ENCODE assay signal across 25 cellular contexts in the genomic region with DNA sequence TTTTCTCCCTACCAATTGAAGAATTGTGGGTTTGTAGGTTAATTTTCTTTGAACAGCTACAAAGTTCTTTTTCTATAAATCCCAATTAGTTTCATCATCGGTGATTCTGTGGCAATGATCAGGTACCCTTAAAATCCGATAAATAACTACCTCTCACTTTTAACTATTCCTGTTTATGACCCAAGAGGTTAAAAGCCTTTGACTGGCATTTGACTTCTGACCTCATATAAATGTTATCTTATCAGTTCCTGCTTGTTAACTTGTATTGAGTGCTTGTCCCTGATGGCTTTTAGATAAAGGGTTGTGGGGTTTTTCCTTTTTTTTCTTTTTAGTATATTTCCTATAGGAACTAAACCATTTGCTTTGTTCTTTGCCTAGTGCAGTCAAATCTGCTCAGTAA.
"Had no signal": no experiment of that assay in that cellular context is flagged by ENCODE, and none has a peak within 500 bp of the region (broad histone marks: within the 10 kb centered on the region; RNA-seq: fewer than 3 reads in every experiment).

No MANE protein-coding gene starts in this region.

- H3K27ac ChIP-seq: brain microvascular endothelial cell, gastrocnemius medialis, heart left ventricle, uterus, WERI-Rb-1 had no signal

- H3K4me3 ChIP-seq: gastrocnemius medialis, heart left ventricle, tibial nerve, uterus had no signal

- H3K36me3 ChIP-seq: brain microvascular endothelial cell, gastrocnemius medialis, heart left ventricle, tibial nerve, uterus, WERI-Rb-1 had no signal

- H3K27me3 ChIP-seq: brain microvascular endothelial cell, gastrocnemius medialis, heart left ventricle, tibial nerve, uterus had no signal

- H3K9me3 ChIP-seq: gastrocnemius medialis, heart left ventricle, tibial nerve, uterus had no signal

- DNase-seq: activated CD4-positive, alpha-beta memory T cell treated with anti-CD3 and anti-CD28 coated beads for 36 hours; activated CD4-positive, alpha-beta T cell treated with anti-CD3 and anti-CD28 coated beads for 36 hours; activated CD8-positive, alpha-beta memory T cell treated with anti-CD3 and anti-CD28 coated beads, Interleukin-2, amount 10 ng/mL, durations not matched to agents 7 days and 5 days; activated naive CD4-positive, alpha-beta T cell; activated naive CD8-positive, alpha-beta T cell treated with anti-CD3 and anti-CD28 coated beads for 36 hours; amniotic stem cell; brain microvascular endothelial cell; effector CD8-positive, alpha-beta T cell; gastrocnemius medialis; heart left ventricle; kidney glomerular epithelial cell; left ventricle myocardium superior; natural killer cell; posterior cingulate gyrus; retina; stimulated activated CD4-positive, alpha-beta T cell treated with anti-CD3 and anti-CD28 coated beads, Interleukin-12 subunit alpha, Interleukin-12 subunit beta, amount 100 ng/mL, for 4 hours; stimulated activated CD4-positive, alpha-beta T cell treated with anti-CD3 and anti-CD28 coated beads, Interleukin-1b, Interleukin-23, amount 100 ng/mL, for 48 hours; stimulated activated CD8-positive, alpha-beta memory T cell treated with anti-CD3 and anti-CD28 coated beads, Interleukin-4, amount 100 ng/mL, for 48 hours; stimulated activated naive CD4-positive, alpha-beta T cell; SW 1271; T-helper 2 cell; uterus; WERI-Rb-1 had no signal

- H3K4me1 ChIP-seq: uterus had no signal

- ATAC-seq: activated CD4-positive, alpha-beta T cell treated with anti-CD3 and anti-CD28 coated beads for 36 hours; activated CD8-positive, alpha-beta memory T cell treated with anti-CD3 and anti-CD28 coated beads, Interleukin-2, amount 10 ng/mL, durations not matched to agents 7 days and 5 days; esophagus mucosa; gastrocnemius medialis; heart left ventricle; left ventricle myocardium superior; natural killer cell had no signal
